Comparison of ENCODE assay signal across 8 cellular contexts in the genomic region with DNA sequence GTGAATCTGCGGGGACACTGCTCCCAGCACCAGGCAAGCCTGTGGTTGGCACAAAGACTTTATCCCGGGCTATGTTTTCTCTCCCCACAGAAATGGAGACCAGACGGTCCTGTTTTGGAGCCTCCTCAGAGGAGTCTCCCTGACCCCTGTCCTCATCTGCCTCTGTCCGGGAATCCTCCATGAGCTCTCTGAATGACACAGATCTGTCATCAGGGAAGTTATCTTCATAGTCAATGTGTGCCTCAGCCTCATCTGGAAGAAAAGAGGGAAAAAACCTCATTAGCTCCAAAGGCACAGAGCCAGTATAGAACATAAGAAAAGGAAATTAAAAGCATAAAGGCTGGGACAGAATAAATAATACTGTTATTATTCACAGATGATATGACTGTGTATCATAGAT.
"Had no signal": no experiment of that assay in that cellular context is flagged by ENCODE, and none has a peak within 500 bp of the region (broad histone marks: within the 10 kb centered on the region; RNA-seq: fewer than 3 reads in every experiment).

No MANE protein-coding gene starts in this region.

- H3K4me3 Mint-ChIP-seq: GM23338, H9, IgD-negative memory B cell had no signal

- ATAC-seq: GM23338 had no signal

- FAIRE-seq: H1, H54 had no signal

- H3K9me3 Mint-ChIP-seq: GM23338, H9, IgD-negative memory B cell had no signal

- H3K27ac ChIP-seq: HL-60 had no signal

- DNase-seq: H9, HCEC 1CT, KG1 had no signal

- H3K4me3 ChIP-seq: GM23338 had no signal

- H2AFZ ChIP-seq: GM23338 had no signal

- H3K4me2 ChIP-seq: GM23338 had no signal

- H3K36me3 Mint-ChIP-seq: IgD-negative memory B cell had no signal

- H3K27ac Mint-ChIP-seq: GM23338, H9, IgD-negative memory B cell had no signal
